In the genomic region with DNA sequence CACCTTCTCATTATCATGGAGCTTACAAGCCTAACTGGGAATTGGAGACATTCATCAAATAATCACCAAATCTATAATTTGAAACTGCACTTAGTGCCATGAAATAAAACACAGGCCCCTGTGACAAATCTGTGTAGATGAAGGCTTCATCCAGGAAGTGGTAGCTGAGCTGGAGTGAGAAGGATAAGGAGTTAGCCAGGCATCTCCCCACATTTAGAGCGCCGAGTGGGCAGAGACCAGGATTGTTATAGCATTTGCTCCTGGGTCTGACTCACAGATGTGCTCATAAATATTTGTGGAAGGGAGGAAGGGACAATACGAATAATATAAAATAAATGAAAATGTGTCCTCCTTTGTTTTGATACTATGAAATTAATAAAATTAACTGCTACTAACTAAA, we compare ENCODE assay signal across 1 cellular context.
TF ChIP-seq lines count a peak whose summit lies in the region.

No MANE protein-coding gene starts in this region.

TF ChIP-seq in K562, 482 proteins besides CTCF, POLR2A, EP300 and RAD21:
- TF ChIP-seq ZBTB17 (CRISPR knock-in tag; IDR thresholded peaks at IDR 0.05), result peak; percentile 95
- TF ChIP-seq, protein P1, sequence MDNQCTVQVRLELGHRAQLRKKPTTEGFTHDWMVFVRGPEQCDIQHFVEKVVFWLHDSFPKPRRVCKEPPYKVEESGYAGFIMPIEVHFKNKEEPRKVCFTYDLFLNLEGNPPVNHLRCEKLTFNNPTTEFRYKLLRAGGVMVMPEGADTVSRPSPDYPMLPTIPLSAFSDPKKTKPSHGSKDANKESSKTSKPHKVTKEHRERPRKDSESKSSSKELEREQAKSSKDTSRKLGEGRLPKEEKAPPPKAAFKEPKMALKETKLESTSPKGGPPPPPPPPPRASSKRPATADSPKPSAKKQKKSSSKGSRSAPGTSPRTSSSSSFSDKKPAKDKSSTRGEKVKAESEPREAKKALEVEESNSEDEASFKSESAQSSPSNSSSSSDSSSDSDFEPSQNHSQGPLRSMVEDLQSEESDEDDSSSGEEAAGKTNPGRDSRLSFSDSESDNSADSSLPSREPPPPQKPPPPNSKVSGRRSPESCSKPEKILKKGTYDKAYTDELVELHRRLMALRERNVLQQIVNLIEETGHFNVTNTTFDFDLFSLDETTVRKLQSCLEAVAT (IDR thresholded peaks at IDR 0.05), result peak in 1 of 2 experiments; percentile 92; a peak in 2 of 4 replicates
- TF ChIP-seq HNRNPUL1 (IDR thresholded peaks at IDR 0.05; ENCODE audit: low read length), result no peak
TF ChIP-seq in K562: peak in this region for 2.
